In genomic region chr6:56366112-56366852, GRCh38 we compare ENCODE assay signal across 26 cellular contexts.
"Had no signal": no experiment of that assay in that cellular context is flagged by ENCODE, and none has a peak within 500 bp of the region (broad histone marks: within the 10 kb centered on the region; RNA-seq: fewer than 3 reads in every experiment).

No MANE protein-coding gene starts in this region.

- DNase-seq: activated CD4-positive, alpha-beta T cell treated with anti-CD3 and anti-CD28 coated beads for 48 hours; activated CD4-positive, CD25-positive, alpha-beta regulatory T cell; activated CD8-positive, alpha-beta T cell treated with anti-CD3 and anti-CD28 coated beads, Interleukin-2, amount 10 ng/mL, durations not matched to agents 7 days and 5 days; activated naive CD4-positive, alpha-beta T cell treated with Interleukin-2 at 50 U/mL for 16 hours; activated naive CD8-positive, alpha-beta T cell treated with anti-CD3 and anti-CD28 coated beads, Interleukin-2, amount 10 ng/mL, durations not matched to agents 7 days and 5 days; activated T-cell treated with anti-CD3 and anti-CD28 coated beads, Interleukin-2, amount 50 U/mL, for 24 hours; amygdala; body of pancreas; caudate nucleus; dorsolateral prefrontal cortex; erythroblast; foreskin melanocyte; glutamatergic neuron; hypothalamus; left lung; mucosa of descending colon; naive B cell; sigmoid colon; stimulated activated CD4-positive, alpha-beta T cell treated with anti-CD3 and anti-CD28 coated beads, Interleukin-4, amount 100 ng/mL, for 4 hours; T-helper 1 cell; T-helper 9 cell had no signal

- H3K9ac ChIP-seq: parathyroid adenoma had no signal

- FAIRE-seq: keratinocyte had no signal

- H3K36me3 Mint-ChIP-seq: activated naive CD8-positive, alpha-beta T cell treated with anti-CD3 and anti-CD28 coated beads, Interleukin-2, amount 10 ng/mL, durations not matched to agents 7 days and 5 days; naive B cell; stimulated activated memory B cell treated with anti-CD40 and anti-IgM and Interleukin-4, amounts not matched to agents 10 μg/mL and 1 μg/mL and 100 μg/mL, for 72 hours had no signal

- H3K4me3 ChIP-seq: body of pancreas, dorsolateral prefrontal cortex, left lung, mucosa of descending colon, sigmoid colon, thoracic aorta had no signal

- H3K9me3 ChIP-seq: body of pancreas, left lung, mucosa of descending colon, sigmoid colon, thoracic aorta had no signal

- H3K79me2 ChIP-seq: parathyroid adenoma had no signal

- H2AFZ ChIP-seq: parathyroid adenoma had no signal

- H3K27me3 Mint-ChIP-seq: activated naive CD8-positive, alpha-beta T cell treated with anti-CD3 and anti-CD28 coated beads, Interleukin-2, amount 10 ng/mL, durations not matched to agents 7 days and 5 days; activated T-cell treated with anti-CD3 and anti-CD28 coated beads, Interleukin-2, amount 50 U/mL, for 24 hours had no signal

- H3K9me3 Mint-ChIP-seq: activated naive CD8-positive, alpha-beta T cell treated with anti-CD3 and anti-CD28 coated beads, Interleukin-2, amount 10 ng/mL, durations not matched to agents 7 days and 5 days; activated T-cell treated with anti-CD3 and anti-CD28 coated beads, Interleukin-2, amount 50 U/mL, for 24 hours; activated T-helper 2 cell treated with anti-CD3 and anti-CD28 coated beads, Interferon-gamma antibody, Interleukin-2, Interleukin-4, amounts not matched to agents 10 μg/mL and 5 μg/mL and 100 μg/mL, durations not matched to agents 14 hours and 24 hours and 36 hours; naive B cell; stimulated activated memory B cell treated with anti-CD40 and anti-IgM and Interleukin-4, amounts not matched to agents 10 μg/mL and 1 μg/mL and 100 μg/mL, for 72 hours had no signal

- H3K27ac ChIP-seq: body of pancreas, dorsolateral prefrontal cortex, parathyroid adenoma, thoracic aorta had no signal

- H3K36me3 ChIP-seq: left lung, sigmoid colon, thoracic aorta had no signal

- H3K27ac Mint-ChIP-seq: activated CD8-positive, alpha-beta T cell treated with anti-CD3 and anti-CD28 coated beads, Interleukin-2, amount 10 ng/mL, durations not matched to agents 7 days and 5 days; activated naive CD8-positive, alpha-beta T cell treated with anti-CD3 and anti-CD28 coated beads, Interleukin-2, amount 10 ng/mL, durations not matched to agents 7 days and 5 days; activated T-cell treated with anti-CD3 and anti-CD28 coated beads, Interleukin-2, amount 50 U/mL, for 24 hours; activated T-helper 2 cell treated with anti-CD3 and anti-CD28 coated beads, Interferon-gamma antibody, Interleukin-2, Interleukin-4, amounts not matched to agents 10 μg/mL and 5 μg/mL and 100 μg/mL, durations not matched to agents 14 hours and 24 hours and 36 hours; naive B cell; stimulated activated memory B cell treated with anti-CD40 and anti-IgM and Interleukin-4, amounts not matched to agents 10 μg/mL and 1 μg/mL and 100 μg/mL, for 72 hours had no signal

- H3K4me3 Mint-ChIP-seq: activated CD8-positive, alpha-beta T cell treated with anti-CD3 and anti-CD28 coated beads, Interleukin-2, amount 10 ng/mL, durations not matched to agents 7 days and 5 days; activated naive CD8-positive, alpha-beta T cell treated with anti-CD3 and anti-CD28 coated beads, Interleukin-2, amount 10 ng/mL, durations not matched to agents 7 days and 5 days; activated T-cell treated with anti-CD3 and anti-CD28 coated beads, Interleukin-2, amount 50 U/mL, for 24 hours; naive B cell; stimulated activated memory B cell treated with anti-CD40 and anti-IgM and Interleukin-4, amounts not matched to agents 10 μg/mL and 1 μg/mL and 100 μg/mL, for 72 hours had no signal

- ATAC-seq: activated CD8-positive, alpha-beta T cell treated with anti-CD3 and anti-CD28 coated beads, Interleukin-2, amount 10 ng/mL, durations not matched to agents 7 days and 5 days; body of pancreas; left lung; mucosa of descending colon; stimulated activated memory B cell treated with anti-CD40 and anti-IgM and Interleukin-4, amounts not matched to agents 10 μg/mL and 1 μg/mL and 100 μg/mL, for 72 hours had no signal

- H3K27me3 ChIP-seq: body of pancreas, dorsolateral prefrontal cortex, left lung, sigmoid colon had no signal
